Comparison of ENCODE assay signal across 24 cellular contexts in the genomic region with DNA sequence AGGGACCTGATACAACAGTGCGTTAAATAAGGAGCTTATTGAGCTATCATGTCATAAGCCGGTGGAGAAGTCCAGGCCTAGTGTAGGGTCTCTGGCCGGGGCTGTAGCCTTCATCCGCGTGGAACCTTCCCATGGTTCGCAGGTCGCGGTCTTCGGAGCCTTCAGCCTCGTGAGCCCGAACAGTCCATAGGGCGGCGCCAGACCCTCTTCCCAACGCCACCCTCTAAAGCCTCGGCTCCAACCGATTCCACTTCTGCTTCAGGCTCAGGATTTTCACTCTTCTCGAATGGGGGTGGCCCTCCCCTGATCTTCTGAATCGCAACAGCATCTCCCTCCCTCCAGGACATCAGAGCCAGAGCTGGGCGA. TPM values are rescaled to one million over a fixed set of nuclear protein-coding genes. Genes with fewer than 3 reads are reported as not detected.
DNase-seq lines count a peak whose midpoint lies in the region; ATAC-seq, FAIRE-seq and TF ChIP-seq lines count a peak whose summit lies in the region.
"Had no signal": no experiment of that assay in that cellular context is flagged by ENCODE, and none has a peak within 500 bp of the region (broad histone marks: within the 10 kb centered on the region; RNA-seq: fewer than 3 reads in every experiment).

No MANE protein-coding gene starts in this region.

- H3K9me3 ChIP-seq in DOHH2 (ENCODE audit: control insufficient read depth, insufficient read depth, low read length) (no peaks in the 10 kb centered on the region), KOPT-K1 (ENCODE audit: insufficient read depth, low read length, poor library complexity, severe bottlenecking) (no peaks in the 10 kb centered on the region), H1 (ENCODE audit: insufficient read depth in 2 of 2, low read depth in 1 of 2, low read length in 1 of 2) (peaks cover 0 to 6% of the 10 kb centered on the region in 2 experiments; a peak in 1 of 4 replicates)
- H3K9me3 ChIP-seq: Caco-2, HAP-1 had no signal

- H3F3A ChIP-seq in DOHH2 (ENCODE audit: control insufficient read depth, insufficient read depth): 0 out of 2 replicates have a peak, but pooled peaks cover 2% of the 10 kb centered on the region

- 94% methylated on average over 19 of the region's 19 CpGs; no CpG with 5 or more reads in 1 of the 2 experiments for WGBS in H1 (ENCODE audit: extremely low coverage in 1 of 2, insufficient coverage in 1 of 2, insufficient read length in 1 of 2, insufficient replicate concordance in 2 of 2, low coverage in 1 of 2, low lambda C conversion rate in 2 of 2, missing lambda C conversion rate in 1 of 2), 2 experiments

- H4K5ac ChIP-seq in H1 (ENCODE audit: insufficient read length, low read depth, low read length): no peak overlapping the region

- peak overlapping the region; percentile 45 for H3K4me2 ChIP-seq in DOHH2 (ENCODE audit: low read length)
- H3K4me2 ChIP-seq in H1 (ENCODE audit: insufficient read depth in 1 of 2, low read depth in 2 of 2, low read length in 2 of 2): no peak overlapping the region
- H3K4me2 ChIP-seq: KMS-11 had no signal

- no peaks in the 10 kb centered on the region for H3K23me2 ChIP-seq in H1 (ENCODE audit: low read depth, low read length)

- H3K27ac ChIP-seq in DOHH2 (ENCODE audit: low read depth, low read length): peak overlapping the region; percentile 54; the same call in 1 of the 2 replicates
- peak overlapping the region; percentile 88 for H3K27ac ChIP-seq in KOPT-K1 (ENCODE audit: low read depth, low read length, poor library complexity, severe bottlenecking)
- no peak overlapping the region for H3K27ac ChIP-seq in H1 (ENCODE audit: low read depth, low read length)
- H3K27ac ChIP-seq in dorsolateral prefrontal cortex: no peak overlapping the region
- no peak overlapping the region for H3K27ac ChIP-seq in brain microvascular endothelial cell
- H3K27ac ChIP-seq: KMS-11 had no signal

- CTCF ChIA-PET in H1 (lab: Charles Lee; ENCODE audit: partially characterized antibody): interaction anchor here (0.6 to 1.4 kb wide), 5 partner anchors 10 to 112 kb away, joined by 3 to 4 read pairs (median 4); no protein-coding TSS in a partner anchor

- H2BK12ac ChIP-seq in H1 (ENCODE audit: low read depth, low read length): no peak overlapping the region

- H3K79me2 ChIP-seq in DOHH2 (ENCODE audit: control insufficient read depth, low read length): 0 out of 2 replicates have a peak, but pooled peaks cover 6% of the 10 kb centered on the region
- 0 out of 4 replicates have a peak, but pooled peaks cover 0 to 3% of the 10 kb centered on the region in 2 experiments for H3K79me2 ChIP-seq in H1 (ENCODE audit: control insufficient read depth in 1 of 2, insufficient read depth in 2 of 2, low read length in 2 of 2)

- no peak overlapping the region for H2AK5ac ChIP-seq in H1 (ENCODE audit: low read depth, low read length)

- TF ChIP-seq CTCF in DOHH2 (IDR thresholded peaks at IDR 0.05; ENCODE audit: low read depth, low read length, poor library complexity, severe bottlenecking): no peak
- peak in 2 of 3 experiments; percentile 21 to 22; a peak in 2 of 4 replicates for TF ChIP-seq CTCF in H1 (IDR thresholded peaks at IDR 0.05; ENCODE audit: control extremely low read depth in 1 of 3, insufficient read depth in 1 of 3, low read depth in 1 of 3, low read length in 3 of 3)
- TF ChIP-seq CTCF in dorsolateral prefrontal cortex (IDR thresholded peaks at IDR 0.05 in 54 of 56, conservative IDR thresholded peaks at IDR 0.05 in 2 of 56; ENCODE audit: low read depth in 1 of 56, partially characterized antibody in 56 of 56): no peak
- no peak for TF ChIP-seq CTCF in brain microvascular endothelial cell (IDR thresholded peaks at IDR 0.05; ENCODE audit: low read depth, low read length, missing control alignments)

- H2BK20ac ChIP-seq in H1 (ENCODE audit: low read length): no peak overlapping the region

- H3K36me3 ChIP-seq in DOHH2 (ENCODE audit: control insufficient read depth, low read length) (peaks cover 35% of the 10 kb centered on the region), KOPT-K1 (ENCODE audit: insufficient read depth, low read length) (peaks cover 38% of the 10 kb centered on the region), H1 (ENCODE audit: control insufficient read depth in 2 of 4, insufficient read depth in 4 of 4, low read length in 3 of 4) (peaks cover 0 to 19% (median 0%) of the 10 kb centered on the region in 4 experiments; a peak in 3 of 8 replicates), brain microvascular endothelial cell (replicated peaks) (peaks cover 2% of the 10 kb centered on the region)

- H2BK5ac ChIP-seq in H1 (ENCODE audit: low read depth, low read length): no peak overlapping the region

- intact Hi-C loops in dorsolateral prefrontal cortex (cut with DNase I): no loop called here

- peak; percentile 12 to 46; a peak in 3 of 4 replicates for TF ChIP-seq RAD21 in H1 (IDR thresholded peaks at IDR 0.05 in 1 of 2, conservative IDR thresholded peaks at IDR 0.05 in 1 of 2; ENCODE audit: low read depth in 2 of 2, low read length in 2 of 2)

- H3K56ac ChIP-seq in H1 (replicated peaks; ENCODE audit: insufficient read length, low read depth, low read length): no peak overlapping the region

- H3K23ac ChIP-seq in H1 (ENCODE audit: insufficient read length): no peak overlapping the region

- TF ChIP-seq EP300 in H1 (IDR thresholded peaks at IDR 0.05; ENCODE audit: borderline replicate concordance in 1 of 2, low read depth in 2 of 2, low read length in 2 of 2): no peak

- H3K9ac ChIP-seq in H1 (replicated peaks in 1 of 4; ENCODE audit: extremely low read depth in 1 of 4, low read depth in 3 of 4, low read length in 3 of 4): no peak overlapping the region
- H3K9ac ChIP-seq: KMS-11 had no signal

- H3K4me3 ChIP-seq in DOHH2 (ENCODE audit: low read length) (peak overlapping the region; percentile 24), H1 (ENCODE audit: extremely low read depth in 1 of 4, insufficient read depth in 2 of 4, low read depth in 3 of 4, low read length in 4 of 4) (no peak overlapping the region), dorsolateral prefrontal cortex (no peak overlapping the region), brain microvascular endothelial cell (ENCODE audit: low read depth, low read length) (no peak overlapping the region)
- H3K4me3 ChIP-seq: HAP-1 had no signal

- no peak overlapping the region for H3K14ac ChIP-seq in H1 (ENCODE audit: insufficient read length)

- H4K8ac ChIP-seq in H1 (ENCODE audit: extremely low read depth, insufficient read depth, low read length): no peak overlapping the region

- no peak overlapping the region for H2BK120ac ChIP-seq in H1 (replicated peaks; ENCODE audit: low read depth, low read length)

- FAIRE-seq in H1 (lab: Jason Lieb, UNC): no peak

- DNase-seq in H1 (ENCODE audit: low read depth in 1 of 2, low spot score in 2 of 2) (no peak), dorsolateral prefrontal cortex (no peak), NCI-H82 treated with DMSO at 0.1 percent for 48 hours (lab: John Stamatoyannopoulos, UW; ENCODE audit: unreplicated experiment) (no peak), brain microvascular endothelial cell (no peak)
- DNase-seq: Caco-2; CD4-positive, alpha-beta memory T cell; DMS153; GF-D8; MV-4-11; NCI-H1105 treated with DMSO at 0.1 percent for 48 hours; NCI-H1694; NCI-H2081 treated with DMSO at 0.1 percent for 48 hours; NCI-H2171 treated with DMSO at 0.1 percent for 48 hours; NCI-H524 treated with DMSO at 0.1 percent for 48 hours; NCI-H82; PC-3; RPMI8226; SHP77; SW 1271 had no signal

- H3K4ac ChIP-seq in H1 (replicated peaks; ENCODE audit: insufficient read length, low read depth, low read length): no peak overlapping the region

- no peak overlapping the region for H3K18ac ChIP-seq in H1 (ENCODE audit: extremely low read depth, low read length)

- POLR2A ChIA-PET in H1 (lab: Charles Lee; ENCODE audit: partially characterized antibody): interaction anchor here (1.2 to 1.3 kb wide), 2 partner anchors 67 to 114 kb away, joined by 3 read pairs; no protein-coding TSS in a partner anchor

- in situ Hi-C loops in brain microvascular endothelial cell (cut with HindIII; ENCODE audit: low pct_ligation_motif_present, low sequenced_read_pairs): no loop called here

- no peaks in the 10 kb centered on the region for H4K20me1 ChIP-seq in DOHH2 (ENCODE audit: control insufficient read depth, insufficient read depth, low read depth, low read length)
- no peaks in the 10 kb centered on the region for H4K20me1 ChIP-seq in H1 (replicated peaks in 1 of 2; ENCODE audit: control insufficient read depth in 1 of 2, insufficient read depth in 2 of 2, low read length in 2 of 2)

- H4K91ac ChIP-seq in H1 (replicated peaks; ENCODE audit: insufficient read length, low read length): no peak overlapping the region

- H3K27me3 ChIP-seq in DOHH2 (ENCODE audit: control insufficient read depth, low read length) (no peaks in the 10 kb centered on the region), H1 (replicated peaks in 1 of 4; ENCODE audit: control insufficient read depth in 3 of 4, extremely low read depth in 1 of 4, insufficient read depth in 3 of 4, low read length in 3 of 4) (no peaks in the 10 kb centered on the region), dorsolateral prefrontal cortex (no peaks in the 10 kb centered on the region), brain microvascular endothelial cell (replicated peaks) (no peaks in the 10 kb centered on the region)

- peaks cover 45% of the 10 kb centered on the region for H3K4me1 ChIP-seq in DOHH2 (ENCODE audit: control insufficient read depth, low read length)
- no peaks in the 10 kb centered on the region for H3K4me1 ChIP-seq in H1 (replicated peaks in 1 of 4; ENCODE audit: control insufficient read depth in 3 of 4, insufficient read depth in 4 of 4, low read length in 3 of 4)
- H3K4me1 ChIP-seq: Caco-2, HAP-1 had no signal

- no peak overlapping the region for H2BK15ac ChIP-seq in H1 (ENCODE audit: low read length)

- no peak overlapping the region for H2AFZ ChIP-seq in H1 (ENCODE audit: low read length)

- no peak for ATAC-seq in GM18870 (IDR thresholded peaks at IDR 0.05; ENCODE audit: unreplicated experiment)
- ATAC-seq: PC-3 had no signal

- no peaks in the 10 kb centered on the region for H3K79me1 ChIP-seq in H1 (ENCODE audit: low read depth, low read length)

- H3K9me2 ChIP-seq in DOHH2 (replicated peaks; ENCODE audit: control insufficient read depth, low read length): no peaks in the 10 kb centered on the region

- TF ChIP-seq POLR2A in H1 (IDR thresholded peaks at IDR 0.05; ENCODE audit: control extremely low read depth in 1 of 2, low read depth in 2 of 2, low read length in 2 of 2): no peak

RNA-seq across cellular contexts. Expression of gene BRCA1, which starts 10.3 kb away (rescaled TPM):
- 39.2 and 40.3 TPM in 2 replicates for total RNA-seq in H1 (2021; fragmentation: NEBNext Ultra II Directional; extraction: Animal tissue kit (Norgen Biotek cat#: 25700))
- polyA plus RNA-seq in H1 (2011; rRNA removed): 30.7 and 34.5 TPM in 2 replicates
- 36.0 TPM for polyA plus RNA-seq in H1 (2011; cell fraction: cytosol; rRNA removed)
- 68.6 TPM for polyA plus RNA-seq in H1 (2011; cell fraction: nucleus; rRNA removed)
- 26.1 to 36.6 TPM (median 31.4 TPM) in 4 replicates for polyA plus RNA-seq in H1 (2012, experiment 1 of 2)
- 1.6 TPM for polyA plus RNA-seq in H1 (2012, experiment 2 of 2)
- polyA plus RNA-seq in H1 (2013, experiment 1 of 2): 17.5 TPM
- 18.4 TPM for polyA plus RNA-seq in H1 (2013, experiment 2 of 2)
- 105 and 135 TPM in 2 replicates for polyA minus RNA-seq in H1 (2011; rRNA and poly(A)+ RNA removed)
- polyA minus RNA-seq in H1 (2011; cell fraction: cytosol; rRNA and poly(A)+ RNA removed): 33.2 TPM
- polyA minus RNA-seq in H1 (2011; cell fraction: nucleus; rRNA and poly(A)+ RNA removed): 58.3 TPM
- 10 to 100 TPM in 58 of 120 experiments, 1 to 10 TPM in 62; 3.9 to 29.8 (median 9.9) TPM for total RNA-seq in dorsolateral prefrontal cortex

RNA-seq across cellular contexts. Expression of gene NBR1, which starts 35.6 kb away (rescaled TPM):
- total RNA-seq in H1 (2021; fragmentation: NEBNext Ultra II Directional; extraction: Animal tissue kit (Norgen Biotek cat#: 25700)): 34.8 and 36.0 TPM in 2 replicates
- polyA plus RNA-seq in H1 (2011; rRNA removed): 12.4 and 13.5 TPM in 2 replicates
- 23.5 TPM for polyA plus RNA-seq in H1 (2011; cell fraction: cytosol; rRNA removed)
- 17.3 TPM for polyA plus RNA-seq in H1 (2011; cell fraction: nucleus; rRNA removed)
- polyA plus RNA-seq in H1 (2012, experiment 1 of 2): 21.0 to 26.2 TPM (median 25.8 TPM) in 4 replicates
- polyA plus RNA-seq in H1 (2012, experiment 2 of 2): 2.9 TPM
- polyA plus RNA-seq in H1 (2013, experiment 1 of 2): 15.8 TPM
- polyA plus RNA-seq in H1 (2013, experiment 2 of 2): 16.5 TPM
- polyA minus RNA-seq in H1 (2011; rRNA and poly(A)+ RNA removed): 67.6 and 78.2 TPM in 2 replicates
- polyA minus RNA-seq in H1 (2011; cell fraction: cytosol; rRNA and poly(A)+ RNA removed): 26.1 TPM
- polyA minus RNA-seq in H1 (2011; cell fraction: nucleus; rRNA and poly(A)+ RNA removed): 30.9 TPM
- 100 to 1,000 TPM in 22 of 120 experiments, 10 to 100 TPM in 98; 77.1 to 121 (median 91.7) TPM for total RNA-seq in dorsolateral prefrontal cortex

Comparison
In these comparisons a context has a peak if more than half of its experiments do, and no peak if none do; other contexts are left out.
1. H3K27ac ChIP-seq: peak in DOHH2 (single experiment) and KOPT-K1 (single experiment); none in H1 (single experiment), dorsolateral prefrontal cortex (0 of 59) and brain microvascular endothelial cell (single experiment).
2. CTCF ChIP-seq: peak in H1 (2 of 3); none in DOHH2 (single experiment), dorsolateral prefrontal cortex (0 of 56) and brain microvascular endothelial cell (single experiment).